ENCODE assay signal across 3 cellular contexts in the genomic region with DNA sequence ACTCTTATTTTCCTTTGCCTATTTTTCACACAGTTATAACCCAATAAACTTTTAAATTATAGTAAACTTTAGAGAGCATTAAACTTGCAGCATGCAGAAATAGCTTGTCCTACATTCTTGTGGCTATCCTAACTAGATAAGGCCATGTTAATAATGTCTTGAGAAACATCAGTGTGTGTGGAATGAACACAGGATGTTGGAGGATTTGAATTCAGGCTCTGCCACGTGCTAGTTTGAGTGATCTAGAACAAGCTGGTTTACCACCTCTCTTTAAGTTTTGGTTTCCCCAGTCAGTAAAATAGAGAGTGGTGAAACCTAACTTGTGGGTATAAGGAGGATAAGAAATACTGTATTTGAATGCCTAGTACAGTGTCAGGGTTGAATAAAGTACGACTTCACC. TPM values are rescaled to one million over a fixed set of nuclear protein-coding genes. Genes with fewer than 3 reads are reported as not detected.
"Had no signal": no experiment of that assay in that cellular context is flagged by ENCODE, and none has a peak within 500 bp of the region (broad histone marks: within the 10 kb centered on the region; RNA-seq: fewer than 3 reads in every experiment).

No MANE protein-coding gene starts in this region.

RNA-seq across cellular contexts. Expression of gene RNU1-2, which starts 39.6 kb away (rescaled TPM):
- total RNA-seq: GM23248, H4, HT1080 had no signal
